22 cellular contexts compared by ENCODE assay signal in genomic region chr2:32453242-32454062, GRCh38.
DNase-seq lines count a peak whose midpoint lies in the region; ATAC-seq, FAIRE-seq and TF ChIP-seq lines count a peak whose summit lies in the region.
"Had no signal": no experiment of that assay in that cellular context is flagged by ENCODE, and none has a peak within 500 bp of the region (broad histone marks: within the 10 kb centered on the region; RNA-seq: fewer than 3 reads in every experiment).

No MANE protein-coding gene starts in this region.

- FAIRE-seq in astrocyte (lab: Jason Lieb, UNC) (no peak), HepG2 (lab: Jason Lieb, UNC) (no peak), GM19239 (lab: Jason Lieb, UNC) (no peak)
- FAIRE-seq: K562 had no signal

- DNase-seq in cardiac muscle cell (ENCODE audit: low read depth in 1 of 2, low spot score in 1 of 2) = no peak
- no peak for DNase-seq in left ventricle myocardium inferior
- peak; percentile 6 for DNase-seq in astrocyte (ENCODE audit: low read depth)
- DNase-seq in HepG2 (ENCODE audit: low spot score) = peak; percentile 53
- DNase-seq in NCI-H1105 treated with DMSO at 0.1 percent for 48 hours (lab: John Stamatoyannopoulos, UW) = no peak
- no peak for DNase-seq in GM19239 (ENCODE audit: insufficient read length, low spot score)
- DNase-seq in GF-D8 (lab: John Stamatoyannopoulos, UW) = no peak
- DNase-seq: activated CD4-positive, alpha-beta T cell treated with anti-CD3 and anti-CD28 coated beads, Interleukin-2, amount 10 ng/mL, durations not matched to agents 7 days and 5 days; activated naive CD4-positive, alpha-beta T cell treated with Interleukin-2 at 50 U/mL for 16 hours; foreskin melanocyte; NCI-H2029 treated with DMSO at 0.1 percent for 48 hours; NCI-H524; stimulated activated CD4-positive, alpha-beta T cell treated with anti-CD3 and anti-CD28 coated beads, Interleukin-12 subunit alpha, Interleukin-12 subunit beta, amount 100 ng/mL, for 4 hours; stimulated activated CD8-positive, alpha-beta memory T cell treated with anti-CD3 and anti-CD28 coated beads, Interleukin-4, amount 100 ng/mL, for 48 hours; substantia nigra had no signal

- H3K79me2 ChIP-seq in astrocyte (ENCODE audit: insufficient read depth, low read length) = peaks cover 9% of the 10 kb centered on the region
- H3K79me2 ChIP-seq in HepG2 (ENCODE audit: insufficient read depth, low read length) = peaks cover 5% of the 10 kb centered on the region

- no peaks in the 10 kb centered on the region for H3K27me3 Mint-ChIP-seq in astrocyte (ENCODE audit: low read depth, unreplicated experiment)
- H3K27me3 Mint-ChIP-seq: activated CD4-positive, alpha-beta T cell treated with anti-CD3 and anti-CD28 coated beads, Interleukin-2, amount 10 ng/mL, durations not matched to agents 7 days and 5 days had no signal

- intact Hi-C loops in left ventricle myocardium inferior (cut with micrococcal nuclease) = no loop called here
- intact Hi-C loops in HepG2 (cut with micrococcal nuclease; ENCODE audit: unreplicated experiment) = no loop called here

- H3K27me3 ChIP-seq in cardiac muscle cell (no peaks in the 10 kb centered on the region), left ventricle myocardium inferior (ENCODE audit: low read depth) (no peaks in the 10 kb centered on the region), astrocyte (ENCODE audit: insufficient read depth, low read length) (no peaks in the 10 kb centered on the region), HepG2 (ENCODE audit: control insufficient read depth in 1 of 2, insufficient read depth in 2 of 2, low read length in 2 of 2) (no peaks in the 10 kb centered on the region)
- H3K27me3 ChIP-seq: ascending aorta had no signal

- TF ChIP-seq EP300 in HepG2 (IDR thresholded peaks at IDR 0.05; ENCODE audit: low read depth in 2 of 2, low read length in 2 of 2) (no peak), HepG2 (CRISPR knock-in tag; IDR thresholded peaks at IDR 0.05; ENCODE audit: borderline replicate concordance) (no peak)

- peaks cover 8% of the 10 kb centered on the region for H3K36me3 Mint-ChIP-seq in astrocyte (ENCODE audit: low read depth, unreplicated experiment)

- no TSS peak for BruUV-seq in HepG2 (replicated peaks; lab: Mats Ljungman, UMichigan)

- ATAC-seq in HepG2 (peak; percentile 83), HG03280 (IDR thresholded peaks at IDR 0.05; ENCODE audit: unreplicated experiment) (no peak)
- ATAC-seq: K562 had no signal

- TF ChIP-seq POLR2A in HepG2 (IDR thresholded peaks at IDR 0.05; ENCODE audit: insufficient read depth in 1 of 2, low read depth in 2 of 2, low read length in 2 of 2) = no peak

- H3K9me3 ChIP-seq in cardiac muscle cell (ENCODE audit: low read depth) = no peaks in the 10 kb centered on the region
- no peaks in the 10 kb centered on the region for H3K9me3 ChIP-seq in left ventricle myocardium inferior (replicated peaks)
- no peaks in the 10 kb centered on the region for H3K9me3 ChIP-seq in astrocyte (ENCODE audit: insufficient read depth, low read depth, low read length)
- no peaks in the 10 kb centered on the region for H3K9me3 ChIP-seq in HepG2 (ENCODE audit: low read length)
- H3K9me3 ChIP-seq: ascending aorta had no signal

- WGBS in HepG2 (ENCODE audit: low lambda C conversion rate) = 67% methylated on average over 3 of the region's 3 CpGs

- no peaks in the 10 kb centered on the region for H3K9me3 Mint-ChIP-seq in astrocyte (ENCODE audit: unreplicated experiment)
- H3K9me3 Mint-ChIP-seq: activated CD4-positive, alpha-beta T cell treated with anti-CD3 and anti-CD28 coated beads, Interleukin-2, amount 10 ng/mL, durations not matched to agents 7 days and 5 days; neural crest cell had no signal

- in situ Hi-C loops in HepG2 (cut with HindIII; ENCODE audit: extremely low pct_ligation_motif_present, low pct_unique_long_range_greater_than_20kb) = no loop called here

- H3K27ac ChIP-seq in cardiac muscle cell (peak overlapping the region; percentile 39), left ventricle myocardium inferior (replicated peaks) (no peak overlapping the region), astrocyte (ENCODE audit: low read depth, low read length) (no peak overlapping the region), HepG2 (ENCODE audit: extremely low read length, insufficient read depth, low read length) (peak overlapping the region; percentile 25)
- H3K27ac ChIP-seq: ascending aorta, coronary artery had no signal

- CTCF ChIA-PET in HepG2 (lab: Yijun Ruan, JAX; ENCODE audit: low intra/inter-chr PET ratio, low total read pairs) = no interaction called here

- no peak overlapping the region for H3K4me3 Mint-ChIP-seq in astrocyte (ENCODE audit: unreplicated experiment)
- H3K4me3 Mint-ChIP-seq: activated CD4-positive, alpha-beta T cell treated with anti-CD3 and anti-CD28 coated beads, Interleukin-2, amount 10 ng/mL, durations not matched to agents 7 days and 5 days; CD14-positive monocyte; mesothelial cell of epicardium; neural crest cell had no signal

- no peak for TF ChIP-seq RAD21 in HepG2 (CRISPR knock-in tag; IDR thresholded peaks at IDR 0.05)

- H4K20me1 ChIP-seq in astrocyte (ENCODE audit: insufficient read depth, low read length) (peaks cover 4% of the 10 kb centered on the region), HepG2 (ENCODE audit: insufficient read depth, low read length) (no peaks in the 10 kb centered on the region)

- no peak overlapping the region for H3K4me2 ChIP-seq in astrocyte (ENCODE audit: low read length)
- no peak overlapping the region for H3K4me2 ChIP-seq in HepG2 (ENCODE audit: low read depth, low read length)

- H3K27ac Mint-ChIP-seq in astrocyte (ENCODE audit: unreplicated experiment) = no peak overlapping the region
- H3K27ac Mint-ChIP-seq: activated CD4-positive, alpha-beta T cell treated with anti-CD3 and anti-CD28 coated beads, Interleukin-2, amount 10 ng/mL, durations not matched to agents 7 days and 5 days; CD14-positive monocyte; mesothelial cell of epicardium had no signal

- H3K9ac ChIP-seq in astrocyte (ENCODE audit: low read length) (no peak overlapping the region), HepG2 (ENCODE audit: insufficient read depth, low read depth, low read length) (no peak overlapping the region)

- H3K36me3 ChIP-seq in cardiac muscle cell (peaks cover 2% of the 10 kb centered on the region), left ventricle myocardium inferior (peaks cover 45% of the 10 kb centered on the region), astrocyte (ENCODE audit: insufficient read depth, low read length) (peaks cover 8% of the 10 kb centered on the region), HepG2 (replicated peaks in 1 of 2; ENCODE audit: control insufficient read depth in 1 of 2, insufficient read depth in 2 of 2, low read length in 2 of 2) (peaks cover 3 to 37% of the 10 kb centered on the region in 2 experiments)

- TF ChIP-seq CTCF in cardiac muscle cell (IDR thresholded peaks at IDR 0.05; ENCODE audit: low read depth, low read length) = no peak
- no peak for TF ChIP-seq CTCF in left ventricle myocardium inferior (IDR thresholded peaks at IDR 0.05; ENCODE audit: borderline replicate concordance)
- no peak for TF ChIP-seq CTCF in astrocyte (IDR thresholded peaks at IDR 0.05; ENCODE audit: insufficient read depth, low read depth, low read length)
- TF ChIP-seq CTCF in HepG2 (CRISPR knock-in tag; IDR thresholded peaks at IDR 0.05) = no peak

- H3K4me1 Mint-ChIP-seq in astrocyte (ENCODE audit: low read depth, unreplicated experiment) = peaks cover 6% of the 10 kb centered on the region
- H3K4me1 Mint-ChIP-seq: CD14-positive monocyte, mesothelial cell of epicardium, neural crest cell had no signal

- H3K4me3 ChIP-seq in cardiac muscle cell (no peak overlapping the region), left ventricle myocardium inferior (no peak overlapping the region), astrocyte (ENCODE audit: insufficient read depth, low read depth, low read length) (no peak overlapping the region), HepG2 (replicated peaks in 1 of 3; ENCODE audit: insufficient read depth in 1 of 3, low read depth in 2 of 3, low read length in 3 of 3) (no peak overlapping the region)
- H3K4me3 ChIP-seq: ascending aorta, coronary artery, K562 had no signal

- H3K4me1 ChIP-seq in cardiac muscle cell (ENCODE audit: low read depth) = no peaks in the 10 kb centered on the region
- no peaks in the 10 kb centered on the region for H3K4me1 ChIP-seq in left ventricle myocardium inferior
- H3K4me1 ChIP-seq in astrocyte (ENCODE audit: insufficient read depth, low read length) = no peaks in the 10 kb centered on the region
- peaks cover 14% of the 10 kb centered on the region for H3K4me1 ChIP-seq in HepG2 (ENCODE audit: insufficient read depth, low read length)
- H3K4me1 ChIP-seq: ascending aorta had no signal

- POLR2A ChIA-PET in HepG2 (lab: Yijun Ruan, JAX) = no interaction called here

- H2AFZ ChIP-seq in astrocyte (ENCODE audit: low read depth, low read length) (no peak overlapping the region), HepG2 (ENCODE audit: low read length) (no peak overlapping the region)

TF ChIP-seq in HepG2, 621 proteins besides CTCF, POLR2A, EP300 and RAD21 (continues in another document):
- TF ChIP-seq ATF4 (CRISPR knock-in tag; IDR thresholded peaks at IDR 0.05) (0 out of 4 replicates have a peak, but pooled peaks of 1 of the 2 experiments have one; percentile 28), ZBTB38 (CRISPR knock-in tag; IDR thresholded peaks at IDR 0.05) (no peak), ZNF570 (CRISPR knock-in tag; IDR thresholded peaks at IDR 0.05; ENCODE audit: borderline replicate concordance) (no peak), NFKBIZ (CRISPR knock-in tag; IDR thresholded peaks at IDR 0.05) (no peak), CREB1 (IDR thresholded peaks at IDR 0.05) (no peak), CREB1 (CRISPR knock-in tag; IDR thresholded peaks at IDR 0.05) (0 out of 2 replicates have a peak, but pooled peaks have one; percentile 10), IKZF1 (IDR thresholded peaks at IDR 0.05) (no peak), NCOR1 (IDR thresholded peaks at IDR 0.05; ENCODE audit: borderline replicate concordance, low read length) (peak; percentile 85), JDP2 (CRISPR knock-in tag; IDR thresholded peaks at IDR 0.05; ENCODE audit: borderline replicate concordance) (no peak)

Comparison
In these comparisons a context has a peak if more than half of its experiments do, and no peak if none do; other contexts are left out.
1. H3K27ac ChIP-seq: peak in cardiac muscle cell (single experiment) and HepG2 (single experiment); none in left ventricle myocardium inferior (single experiment) and astrocyte (single experiment).
2. DNase-seq: peak in astrocyte (single experiment) and HepG2 (single experiment); none in cardiac muscle cell (0 of 2), left ventricle myocardium inferior (single experiment), NCI-H1105 treated with DMSO at 0.1 percent for 48 hours (single experiment), GM19239 (single experiment) and GF-D8 (single experiment).